Comparison of ENCODE assay signal across 7 cellular contexts in the genomic region with DNA sequence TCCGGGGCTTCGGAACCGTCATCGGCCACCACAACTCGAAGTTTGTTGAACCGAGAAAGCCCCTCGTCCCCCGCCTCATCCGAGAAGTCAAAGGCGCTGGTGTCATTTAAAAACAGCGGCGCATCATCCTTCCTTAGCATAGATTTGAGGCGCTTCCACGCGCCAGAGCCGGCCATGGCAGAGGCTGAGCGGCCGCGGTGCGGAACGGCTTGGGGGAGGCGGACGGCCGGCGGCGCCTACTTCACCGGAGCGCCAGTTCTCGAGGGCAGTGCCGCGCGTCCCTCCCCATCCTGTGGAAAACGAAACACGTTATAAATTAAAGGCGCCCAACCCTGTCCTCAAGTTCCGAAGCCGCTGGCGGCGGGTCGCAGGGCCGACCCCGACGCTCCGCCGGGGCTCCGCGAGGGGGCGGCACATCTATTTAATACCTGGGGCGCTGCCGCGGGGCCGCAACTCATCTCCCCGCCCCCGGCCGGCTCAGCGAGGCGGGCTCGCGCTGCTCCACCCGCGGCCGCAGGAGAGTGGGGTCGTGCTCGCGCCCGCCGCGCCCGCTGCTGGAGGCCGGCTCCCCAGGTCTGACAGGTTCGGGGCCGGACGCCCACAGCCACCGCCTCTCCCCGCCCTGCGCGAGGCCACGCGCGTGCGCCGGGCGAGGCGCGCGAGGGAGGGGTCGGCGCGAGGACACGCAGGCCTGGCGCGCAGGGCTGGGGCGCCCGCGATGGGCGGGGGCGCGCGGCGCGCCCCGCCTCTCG. TPM values are rescaled to one million over a fixed set of nuclear protein-coding genes. Genes with fewer than 3 reads are reported as not detected.
DNase-seq lines count a peak whose midpoint lies in the region; TF ChIP-seq lines count a peak whose summit lies in the region.

A gene with protein sequence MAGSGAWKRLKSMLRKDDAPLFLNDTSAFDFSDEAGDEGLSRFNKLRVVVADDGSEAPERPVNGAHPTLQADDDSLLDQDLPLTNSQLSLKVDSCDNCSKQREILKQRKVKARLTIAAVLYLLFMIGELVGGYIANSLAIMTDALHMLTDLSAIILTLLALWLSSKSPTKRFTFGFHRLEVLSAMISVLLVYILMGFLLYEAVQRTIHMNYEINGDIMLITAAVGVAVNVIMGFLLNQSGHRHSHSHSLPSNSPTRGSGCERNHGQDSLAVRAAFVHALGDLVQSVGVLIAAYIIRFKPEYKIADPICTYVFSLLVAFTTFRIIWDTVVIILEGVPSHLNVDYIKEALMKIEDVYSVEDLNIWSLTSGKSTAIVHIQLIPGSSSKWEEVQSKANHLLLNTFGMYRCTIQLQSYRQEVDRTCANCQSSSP (minus strand): TSS at position 577 of the 752 bp plus-strand sequence. CDS start 401 bp downstream, at position 176.

- peaks cover 33% of the 10 kb centered on the region for H3K4me1 Mint-ChIP-seq in HFFc6 (ENCODE audit: low read depth)

- H2BK15ac ChIP-seq in mesenchymal stem cell (ENCODE audit: low read depth, poor library complexity, severe bottlenecking): peak within 1 kb of the TSS; percentile 52

- DNase-seq in GM13977 (ENCODE audit: low spot score): peak; percentile 88
- DNase-seq in HFFc6: peak; percentile 24
- peak; percentile 20 for DNase-seq in NCI-H1105 treated with DMSO at 0.1 percent for 48 hours (lab: John Stamatoyannopoulos, UW)
- peak; percentile 86 for DNase-seq in activated CD8-positive, alpha-beta memory T cell treated with anti-CD3 and anti-CD28 coated beads for 24 hours
- DNase-seq in effector memory CD4-positive, alpha-beta T cell: peak; percentile 51 to 57 (median 54)
- peak; percentile 62 for DNase-seq in mesenchymal stem cell
- peak; percentile 19 for DNase-seq in stimulated activated CD8-positive, alpha-beta memory T cell treated with anti-CD3 and anti-CD28 coated beads, Interleukin-12 subunit alpha, Interleukin-12 subunit beta, amount 100 ng/mL, for 24 hours (ENCODE audit: extremely low read depth)

- H3K4me3 ChIP-seq in effector memory CD4-positive, alpha-beta T cell (ENCODE audit: insufficient read depth, low read depth, low read length, poor library complexity, severe bottlenecking): peak within 1 kb of the TSS; percentile 89
- peak within 1 kb of the TSS; percentile 82 to 90 for H3K4me3 ChIP-seq in mesenchymal stem cell (ENCODE audit: insufficient read depth in 1 of 2, low read depth in 1 of 2, low read length in 2 of 2)

- H3K14ac ChIP-seq in mesenchymal stem cell (ENCODE audit: low read length in 2 of 2): peak within 1 kb of the TSS in 1 of 2 experiments; percentile 62

- peak within 1 kb of the TSS; percentile 66 for H2AFZ ChIP-seq in mesenchymal stem cell (ENCODE audit: low read depth, low read length)

- H3K79me1 ChIP-seq in mesenchymal stem cell (replicated peaks; ENCODE audit: low read length, poor library complexity, severe bottlenecking): peaks cover 3% of the 10 kb centered on the region

- in situ Hi-C loops in GM13977 (cut with MboI; ENCODE audit: low pct_unique_long_range_greater_than_20kb, low sequenced_read_pairs, unreplicated experiment): no loop called here

- H2BK12ac ChIP-seq in mesenchymal stem cell (ENCODE audit: low read length in 2 of 2): peak within 1 kb of the TSS in 1 of 2 experiments; percentile 25

- H3K36me3 ChIP-seq in effector memory CD4-positive, alpha-beta T cell (ENCODE audit: control insufficient read depth, insufficient read depth, low read length): no peaks in the 10 kb centered on the region
- peaks cover 0 to 8% of the 10 kb centered on the region in 2 experiments for H3K36me3 ChIP-seq in mesenchymal stem cell (ENCODE audit: control insufficient read depth in 1 of 2, insufficient read depth in 2 of 2, low read depth in 1 of 2, low read length in 2 of 2)

- no peak within 1 kb of the TSS for H2BK5ac ChIP-seq in mesenchymal stem cell (ENCODE audit: low read depth, low read length, poor library complexity, severe bottlenecking)

- no peaks in the 10 kb centered on the region for H3K36me3 Mint-ChIP-seq in HFFc6 (ENCODE audit: low read depth)

- peak within 1 kb of the TSS; percentile 28 to 77 for H3K18ac ChIP-seq in mesenchymal stem cell (ENCODE audit: low read depth in 1 of 2, low read length in 2 of 2)

- H3K9me3 Mint-ChIP-seq in HFFc6: no peaks in the 10 kb centered on the region

- H3K4ac ChIP-seq in mesenchymal stem cell (ENCODE audit: low read depth in 1 of 2, low read length in 2 of 2): peak within 1 kb of the TSS in 1 of 2 experiments; percentile 41

- H3K4me3 Mint-ChIP-seq in HFFc6: peak within 1 kb of the TSS; percentile 96

- peak within 1 kb of the TSS; percentile 93 for H3K4me2 ChIP-seq in mesenchymal stem cell (ENCODE audit: low read length, poor library complexity, severe bottlenecking)

- peak within 1 kb of the TSS; percentile 58 for H3K27ac ChIP-seq in effector memory CD4-positive, alpha-beta T cell (ENCODE audit: insufficient read depth, low read length, poor library complexity, severe bottlenecking)
- peak within 1 kb of the TSS; percentile 44 for H3K27ac ChIP-seq in mesenchymal stem cell (ENCODE audit: low read length, poor library complexity, severe bottlenecking)

- TF ChIP-seq CTCF in GM13977 (IDR thresholded peaks at IDR 0.05; ENCODE audit: extremely low read depth, insufficient read depth, missing control alignments): peak; percentile 52
- TF ChIP-seq CTCF in HFFc6 (IDR thresholded peaks at IDR 0.05): peak; percentile 65

- peak within 1 kb of the TSS; percentile 49 for H2BK120ac ChIP-seq in mesenchymal stem cell (ENCODE audit: low read depth, low read length)

- H3K27me3 ChIP-seq in effector memory CD4-positive, alpha-beta T cell (replicated peaks; ENCODE audit: control insufficient read depth, insufficient read depth, low read length, poor library complexity, severe bottlenecking): no peaks in the 10 kb centered on the region
- H3K27me3 ChIP-seq in mesenchymal stem cell (ENCODE audit: control insufficient read depth in 1 of 2, insufficient read depth in 1 of 2, low read length in 2 of 2): no peaks in the 10 kb centered on the region

- peak within 1 kb of the TSS; percentile 77 for H4K8ac ChIP-seq in mesenchymal stem cell (ENCODE audit: low read length)

- peak within 1 kb of the TSS; percentile 92 for H4K91ac ChIP-seq in mesenchymal stem cell (ENCODE audit: low read length)

- peaks cover 3% of the 10 kb centered on the region for H3K27me3 Mint-ChIP-seq in HFFc6 (ENCODE audit: insufficient read depth)

- no peaks in the 10 kb centered on the region for H3K9me3 ChIP-seq in effector memory CD4-positive, alpha-beta T cell (ENCODE audit: control insufficient read depth, low read length)
- no peaks in the 10 kb centered on the region for H3K9me3 ChIP-seq in mesenchymal stem cell (ENCODE audit: control insufficient read depth, low read length)

- peak within 1 kb of the TSS; percentile 7 to 90 for H3K23ac ChIP-seq in mesenchymal stem cell (ENCODE audit: low read length in 2 of 2)

- H3K4me1 ChIP-seq in effector memory CD4-positive, alpha-beta T cell (ENCODE audit: control insufficient read depth, insufficient read depth, low read length, poor library complexity, severe bottlenecking): no peaks in the 10 kb centered on the region
- H3K4me1 ChIP-seq in mesenchymal stem cell (ENCODE audit: control insufficient read depth, insufficient read depth, low read depth, low read length): no peaks in the 10 kb centered on the region

- peak within 1 kb of the TSS; percentile 71 for H3K27ac Mint-ChIP-seq in HFFc6

- H3K9ac ChIP-seq in mesenchymal stem cell (ENCODE audit: low read length): peak within 1 kb of the TSS; percentile 88

- no peak within 1 kb of the TSS for H2AK5ac ChIP-seq in mesenchymal stem cell (ENCODE audit: low read length, severe bottlenecking)

- WGBS in mesenchymal stem cell: 2% methylated on average over 76 of the region's 103 CpGs

RNA-seq across cellular contexts. Expression of the gene that starts here (rescaled TPM):
- 10 to 100 TPM in 1 of 6 experiments, 1 to 10 TPM in 5; 7.0 to 10.2 (median 8.5) TPM for total RNA-seq in HFFc6 (2021; fragmentation: NEBNext Ultra II Directional; extraction: Animal tissue kit (Norgen Biotek cat#: 25700))
- polyA plus RNA-seq in mesenchymal stem cell (2013, experiment 1 of 2): 4.6 TPM
- 4.9 TPM for polyA plus RNA-seq in mesenchymal stem cell (2013, experiment 2 of 2)

Comparison
In these comparisons a context has a peak if more than half of its experiments do, and no peak if none do; other contexts are left out.
1. Peak in every context shown above with its lines: DNase-seq, H3K4me3 ChIP-seq and H3K27ac ChIP-seq.
2. DNase-seq: peak in every context shown above with its lines; median percentile 88 in GM13977; 86 in activated CD8-positive, alpha-beta memory T cell treated with anti-CD3 and anti-CD28 coated beads for 24 hours; 62 in mesenchymal stem cell; 54 in effector memory CD4-positive, alpha-beta T cell; 24 in HFFc6; 20 in NCI-H1105 treated with DMSO at 0.1 percent for 48 hours; 19 in stimulated activated CD8-positive, alpha-beta memory T cell treated with anti-CD3 and anti-CD28 coated beads, Interleukin-12 subunit alpha, Interleukin-12 subunit beta, amount 100 ng/mL, for 24 hours.